ENCODE assay signal across 38 cellular contexts in the genomic region with DNA sequence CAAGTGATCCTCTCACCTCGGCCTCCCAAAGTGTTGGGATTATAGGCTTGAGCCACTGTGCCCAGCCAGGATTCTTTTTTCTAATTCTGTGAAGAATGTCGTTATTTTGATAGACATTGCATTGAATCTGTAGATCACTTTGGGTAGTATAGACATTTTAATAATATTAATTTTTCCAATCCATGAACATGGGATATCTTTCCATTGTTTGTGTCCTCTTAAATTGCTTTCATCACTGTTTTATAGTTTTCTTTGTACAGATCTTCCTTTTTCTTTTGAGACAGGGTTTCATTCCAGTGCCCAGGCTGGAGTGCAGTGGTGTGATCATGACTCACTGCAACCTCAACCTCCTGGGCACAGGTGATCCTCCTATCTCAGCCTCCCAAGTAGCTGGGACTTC.
"Had no signal": no experiment of that assay in that cellular context is flagged by ENCODE, and none has a peak within 500 bp of the region (broad histone marks: within the 10 kb centered on the region; RNA-seq: fewer than 3 reads in every experiment).

No MANE protein-coding gene starts in this region.

- H3K27me3 Mint-ChIP-seq: activated naive CD4-positive, alpha-beta T cell treated with anti-CD3 and anti-CD28 coated beads, Interleukin-2, amount 50 U/mL, for 24 hours; activated T-cell treated with anti-CD3 and anti-CD28 coated beads, Interleukin-2, amount 50 U/mL, for 24 hours; activated T-helper 17 cell treated with anti-CD3 and anti-CD28 coated beads, Interleukin-2, amount 50 U/mL, for 72 hours; central memory CD8-positive, alpha-beta T cell had no signal

- H3K4me1 Mint-ChIP-seq: activated naive CD4-positive, alpha-beta T cell treated with anti-CD3 and anti-CD28 coated beads, Interleukin-2, amount 50 U/mL, for 24 hours; activated naive CD8-positive, alpha-beta T cell treated with anti-CD3 and anti-CD28 coated beads for 36 hours; activated naive CD8-positive, alpha-beta T cell treated with anti-CD3 and anti-CD28 coated beads, Interleukin-2, amount 10 ng/mL, durations not matched to agents 7 days and 5 days had no signal

- H3K36me3 Mint-ChIP-seq: activated naive CD4-positive, alpha-beta T cell treated with anti-CD3 and anti-CD28 coated beads, Interleukin-2, amount 10 ng/mL, durations not matched to agents 7 days and 5 days; activated naive CD4-positive, alpha-beta T cell treated with anti-CD3 and anti-CD28 coated beads, Interleukin-2, amount 50 U/mL, for 24 hours; activated naive CD4-positive, alpha-beta T cell treated with anti-CD3 and anti-CD28 coated beads, Interleukin-2, amount 50 U/mL, for 72 hours; activated naive CD8-positive, alpha-beta T cell treated with anti-CD3 and anti-CD28 coated beads for 36 hours; activated naive CD8-positive, alpha-beta T cell treated with anti-CD3 and anti-CD28 coated beads, Interleukin-2, amount 10 ng/mL, durations not matched to agents 7 days and 5 days; brain had no signal

- H3K27ac Mint-ChIP-seq: activated naive CD4-positive, alpha-beta T cell treated with anti-CD3 and anti-CD28 coated beads for 36 hours; activated naive CD4-positive, alpha-beta T cell treated with anti-CD3 and anti-CD28 coated beads, Interleukin-2, amount 10 ng/mL, durations not matched to agents 7 days and 5 days; activated naive CD4-positive, alpha-beta T cell treated with anti-CD3 and anti-CD28 coated beads, Interleukin-2, amount 50 U/mL, for 24 hours; activated naive CD4-positive, alpha-beta T cell treated with anti-CD3 and anti-CD28 coated beads, Interleukin-2, amount 50 U/mL, for 72 hours; activated naive CD8-positive, alpha-beta T cell; activated naive CD8-positive, alpha-beta T cell treated with anti-CD3 and anti-CD28 coated beads for 36 hours; activated naive CD8-positive, alpha-beta T cell treated with anti-CD3 and anti-CD28 coated beads, Interleukin-2, amount 10 ng/mL, durations not matched to agents 7 days and 5 days; activated naive CD8-positive, alpha-beta T cell treated with anti-CD3 and anti-CD28 coated beads, Interleukin-2, amount 50 U/mL, for 24 hours; activated T-cell treated with anti-CD3 and anti-CD28 coated beads, Interleukin-2, amount 50 U/mL, for 24 hours; activated T-cell treated with anti-CD3 and anti-CD28 coated beads, Interleukin-2, amount 50 U/mL, for 72 hours; activated T-helper 1 cell treated with anti-CD3 and anti-CD28 coated beads, Interleukin-12 subunit alpha, Interleukin-12 subunit beta, Interleukin-2, Interleukin-4 antibody, amounts not matched to agents 30 ng/mL and 10 ng/mL and 1 ng/mL, durations not matched to agents 14 hours and 24 hours and 36 hours; activated T-helper 17 cell treated with anti-CD3 and anti-CD28 coated beads, Interleukin-2, amount 50 U/mL, for 72 hours; activated T-helper 2 cell treated with anti-CD3 and anti-CD28 coated beads, Interferon-gamma antibody, Interleukin-2, Interleukin-4, amounts not matched to agents 10 μg/mL and 5 μg/mL and 100 μg/mL, durations not matched to agents 14 hours and 24 hours and 36 hours; brain had no signal

- H3K9me3 ChIP-seq: adrenal gland, body of pancreas, breast epithelium had no signal

- H3K4me1 ChIP-seq: adrenal gland, ascending aorta, body of pancreas, breast epithelium had no signal

- DNase-seq: activated effector memory CD4-positive, alpha-beta T cell treated with anti-CD3 and anti-CD28 coated beads, Interleukin-2, amount 50 U/mL, for 16 hours; activated effector memory CD4-positive, alpha-beta T cell treated with Interleukin-2 at 50 U/mL for 16 hours; activated gamma-delta T cell; activated gamma-delta T cell treated with Interleukin-2 at 50 U/mL for 16 hours; activated naive CD4-positive, alpha-beta T cell; activated naive CD4-positive, alpha-beta T cell treated with anti-CD3 and anti-CD28 coated beads for 36 hours; activated naive CD4-positive, alpha-beta T cell treated with anti-CD3 and anti-CD28 coated beads, Interleukin-2, amount 10 ng/mL, durations not matched to agents 7 days and 5 days; activated naive CD4-positive, alpha-beta T cell treated with anti-CD3 and anti-CD28 coated beads, Interleukin-2, amount 50 U/mL, for 16 hours; activated naive CD4-positive, alpha-beta T cell treated with Interleukin-2 at 50 U/mL for 16 hours; activated naive CD8-positive, alpha-beta T cell treated with anti-CD3 and anti-CD28 coated beads for 36 hours; activated naive CD8-positive, alpha-beta T cell treated with anti-CD3 and anti-CD28 coated beads, Interleukin-2, amount 10 ng/mL, durations not matched to agents 7 days and 5 days; activated naive CD8-positive, alpha-beta T cell treated with anti-CD3 and anti-CD28 coated beads, Interleukin-2, amount 50 U/mL, for 24 hours; activated T-cell treated with anti-CD3 and anti-CD28 coated beads, Interleukin-2, amount 50 U/mL, for 1 hour; activated T-cell treated with anti-CD3 and anti-CD28 coated beads, Interleukin-2, amount 50 U/mL, for 24 hours; activated T-cell treated with anti-CD3 and anti-CD28 coated beads, Interleukin-2, amount 50 U/mL, for 4 hours; activated T-cell treated with anti-CD3 and anti-CD28 coated beads, Interleukin-2, amount 50 U/mL, for 48 hours; activated T-cell treated with anti-CD3 and anti-CD28 coated beads, Interleukin-2, amount 50 U/mL, for 72 hours; adrenal gland; amniotic stem cell; amygdala; anterior cingulate cortex; aorta; body of pancreas; brain microvascular endothelial cell; caudate nucleus; central memory CD4-positive, alpha-beta T cell; cerebellar nuclear complex had no signal

- H3K9me3 Mint-ChIP-seq: activated naive CD4-positive, alpha-beta T cell treated with anti-CD3 and anti-CD28 coated beads for 36 hours; activated naive CD4-positive, alpha-beta T cell treated with anti-CD3 and anti-CD28 coated beads, Interleukin-2, amount 10 ng/mL, durations not matched to agents 7 days and 5 days; activated naive CD4-positive, alpha-beta T cell treated with anti-CD3 and anti-CD28 coated beads, Interleukin-2, amount 50 U/mL, for 24 hours; activated naive CD4-positive, alpha-beta T cell treated with anti-CD3 and anti-CD28 coated beads, Interleukin-2, amount 50 U/mL, for 72 hours; activated naive CD8-positive, alpha-beta T cell treated with anti-CD3 and anti-CD28 coated beads, Interleukin-2, amount 10 ng/mL, durations not matched to agents 7 days and 5 days; activated naive CD8-positive, alpha-beta T cell treated with anti-CD3 and anti-CD28 coated beads, Interleukin-2, amount 50 U/mL, for 24 hours; activated T-cell treated with anti-CD3 and anti-CD28 coated beads, Interleukin-2, amount 50 U/mL, for 24 hours; activated T-cell treated with anti-CD3 and anti-CD28 coated beads, Interleukin-2, amount 50 U/mL, for 4 hours; activated T-helper 1 cell treated with anti-CD3 and anti-CD28 coated beads, Interleukin-12 subunit alpha, Interleukin-12 subunit beta, Interleukin-2, Interleukin-4 antibody, amounts not matched to agents 30 ng/mL and 10 ng/mL and 1 ng/mL, durations not matched to agents 14 hours and 24 hours and 36 hours; activated T-helper 17 cell treated with anti-CD3 and anti-CD28 coated beads, Interleukin-2, amount 50 U/mL, for 72 hours; central memory CD8-positive, alpha-beta T cell had no signal

- H3K4me3 Mint-ChIP-seq: activated naive CD4-positive, alpha-beta T cell treated with anti-CD3 and anti-CD28 coated beads for 36 hours; activated naive CD4-positive, alpha-beta T cell treated with anti-CD3 and anti-CD28 coated beads, Interleukin-2, amount 10 ng/mL, durations not matched to agents 7 days and 5 days; activated naive CD4-positive, alpha-beta T cell treated with anti-CD3 and anti-CD28 coated beads, Interleukin-2, amount 50 U/mL, for 24 hours; activated naive CD8-positive, alpha-beta T cell; activated naive CD8-positive, alpha-beta T cell treated with anti-CD3 and anti-CD28 coated beads for 36 hours; activated naive CD8-positive, alpha-beta T cell treated with anti-CD3 and anti-CD28 coated beads, Interleukin-2, amount 10 ng/mL, durations not matched to agents 7 days and 5 days; activated naive CD8-positive, alpha-beta T cell treated with anti-CD3 and anti-CD28 coated beads, Interleukin-2, amount 50 U/mL, for 24 hours; activated T-cell treated with anti-CD3 and anti-CD28 coated beads, Interleukin-2, amount 50 U/mL, for 24 hours; activated T-cell treated with anti-CD3 and anti-CD28 coated beads, Interleukin-2, amount 50 U/mL, for 4 hours; activated T-cell treated with anti-CD3 and anti-CD28 coated beads, Interleukin-2, amount 50 U/mL, for 72 hours; activated T-helper 1 cell treated with anti-CD3 and anti-CD28 coated beads, Interleukin-12 subunit alpha, Interleukin-12 subunit beta, Interleukin-2, Interleukin-4 antibody, amounts not matched to agents 30 ng/mL and 10 ng/mL and 1 ng/mL, durations not matched to agents 14 hours and 24 hours and 36 hours; activated T-helper 17 cell treated with anti-CD3 and anti-CD28 coated beads, Interleukin-2, amount 50 U/mL, for 72 hours; brain; central memory CD8-positive, alpha-beta T cell had no signal

- H3K4me3 ChIP-seq: adrenal gland, ascending aorta, body of pancreas, breast epithelium, cardiac muscle cell had no signal

- ATAC-seq: activated naive CD4-positive, alpha-beta T cell treated with anti-CD3 and anti-CD28 coated beads, Interleukin-2, amount 50 U/mL, for 72 hours; activated naive CD8-positive, alpha-beta T cell treated with anti-CD3 and anti-CD28 coated beads, Interleukin-2, amount 50 U/mL, for 24 hours; activated T-cell treated with anti-CD3 and anti-CD28 coated beads, Interleukin-2, amount 50 U/mL, for 4 hours; activated T-cell treated with anti-CD3 and anti-CD28 coated beads, Interleukin-2, amount 50 U/mL, for 72 hours; activated T-helper 17 cell treated with anti-CD3 and anti-CD28 coated beads, Interleukin-2, amount 50 U/mL, for 72 hours; body of pancreas had no signal

- H3K27ac ChIP-seq: adrenal gland, ascending aorta, body of pancreas, brain microvascular endothelial cell, breast epithelium, cardiac muscle cell had no signal

- H3K36me3 ChIP-seq: adrenal gland, ascending aorta, brain microvascular endothelial cell, breast epithelium, cardiac muscle cell had no signal
